Comparison of ENCODE assay signal across 16 cellular contexts in genomic region chr16:3587547-3588110, GRCh38. TPM values are rescaled to one million over a fixed set of nuclear protein-coding genes. Genes with fewer than 3 reads are reported as not detected.
DNase-seq lines count a peak whose midpoint lies in the region; ATAC-seq and TF ChIP-seq lines count a peak whose summit lies in the region.
"Had no signal": no experiment of that assay in that cellular context is flagged by ENCODE, and none has a peak within 500 bp of the region (broad histone marks: within the 10 kb centered on the region; RNA-seq: fewer than 3 reads in every experiment).

No MANE protein-coding gene starts in this region.

- H3K4me1 Mint-ChIP-seq in T-cell, result peaks cover 0 to 4% (median 4%) of the 10 kb centered on the region in 3 donors
- H3K4me1 Mint-ChIP-seq: mesothelial cell of epicardium had no signal

- H3K4me1 ChIP-seq in mesendoderm (ENCODE audit: control insufficient read depth, low read depth, low read length), result no peaks in the 10 kb centered on the region

- H3K27me3 ChIP-seq in H7 (ENCODE audit: control insufficient read depth, insufficient read depth, low read length) (no peaks in the 10 kb centered on the region), mesendoderm (ENCODE audit: insufficient read depth, low read length, poor library complexity) (no peaks in the 10 kb centered on the region)
- H3K27me3 ChIP-seq: right atrium auricular region had no signal

- H2BK120ac ChIP-seq in mesendoderm (ENCODE audit: low read depth, low read length), result no peak overlapping the region

- H2BK15ac ChIP-seq in mesendoderm (replicated peaks; ENCODE audit: low read depth), result no peak overlapping the region

- H3K4me3 Mint-ChIP-seq in T-cell, result no peak overlapping the region
- H3K4me3 Mint-ChIP-seq: activated naive CD8-positive, alpha-beta T cell; mesothelial cell of epicardium had no signal

- TF ChIP-seq POLR2A in NB4 (IDR thresholded peaks at IDR 0.05; ENCODE audit: extremely low read depth, insufficient read length), result no peak

- POLR2A ChIA-PET in T-cell (lab: Charles Lee), result no interaction called here

- ATAC-seq in GM18861 (IDR thresholded peaks at IDR 0.05; ENCODE audit: unreplicated experiment), result peak; percentile 66
- no peak for ATAC-seq in HG03159 (IDR thresholded peaks at IDR 0.05; ENCODE audit: unreplicated experiment)
- no peak for ATAC-seq in T-cell (replicated peaks in 1 of 4)
- ATAC-seq: esophagus mucosa had no signal

- H3K18ac ChIP-seq in mesendoderm (ENCODE audit: low read length), result no peak overlapping the region

- no peak overlapping the region for H3K9ac ChIP-seq in mesendoderm (ENCODE audit: low read length)

- H3K79me2 ChIP-seq in mesendoderm (ENCODE audit: control insufficient read depth, insufficient read depth, low read length), result no peaks in the 10 kb centered on the region

- no peak overlapping the region for H4K5ac ChIP-seq in mesendoderm (ENCODE audit: low read length)

- H4K8ac ChIP-seq in mesendoderm (ENCODE audit: low read depth, low read length), result no peak overlapping the region

- H3K36me3 Mint-ChIP-seq in T-cell, result peaks cover 10% of the 10 kb centered on the region

- no peaks in the 10 kb centered on the region for H3K9me3 Mint-ChIP-seq in T-cell
- H3K9me3 Mint-ChIP-seq: mesothelial cell of epicardium had no signal

- TF ChIP-seq CTCF in NB4 (IDR thresholded peaks at IDR 0.05; ENCODE audit: low read depth, low read length), result no peak

- CTCF ChIA-PET in T-cell (lab: Charles Lee), result no interaction called here

- peak; percentile 62 for DNase-seq in H7
- no peak for DNase-seq in NB4 (ENCODE audit: low read depth)
- DNase-seq in mesendoderm, result peak; percentile 18
- no peak for DNase-seq in T-cell
- no peak for DNase-seq in anterior cingulate cortex (lab: John Stamatoyannopoulos, UW)
- DNase-seq in activated CD4-positive, alpha-beta T cell treated with anti-CD3 and anti-CD28 coated beads for 1 hour, result no peak
- DNase-seq: activated CD4-positive, alpha-beta T cell treated with anti-CD3 and anti-CD28 coated beads, Interleukin-2, amount 50 U/mL, for 1 hour; NCI-H2171; SIG-M5; T1000 had no signal

- no peak overlapping the region for H2AK5ac ChIP-seq in mesendoderm (ENCODE audit: low read length)

- H3K27ac Mint-ChIP-seq in T-cell, result peak overlapping the region in 1 of 2 donors; percentile 40
- H3K27ac Mint-ChIP-seq: activated naive CD8-positive, alpha-beta T cell; mesothelial cell of epicardium had no signal

- no peak overlapping the region for H3K4ac ChIP-seq in mesendoderm (ENCODE audit: low read depth, low read length)

- H3K36me3 ChIP-seq in H7 (replicated peaks; ENCODE audit: control insufficient read depth, insufficient read depth, low read length) (peaks cover 4% of the 10 kb centered on the region), mesendoderm (ENCODE audit: control insufficient read depth, insufficient read depth, low read length) (peaks cover 8% of the 10 kb centered on the region)
- H3K36me3 ChIP-seq: right atrium auricular region had no signal

- H2BK5ac ChIP-seq in mesendoderm (ENCODE audit: low read length), result no peak overlapping the region

- WGBS in mesendoderm (ENCODE audit: extremely low coverage, insufficient coverage, low lambda C conversion rate), result no CpG with 5 or more reads among the region's 15 CpGs

- no peak overlapping the region for H3K4me2 ChIP-seq in mesendoderm (ENCODE audit: low read length)

- H3K79me1 ChIP-seq in mesendoderm (ENCODE audit: low read length), result no peaks in the 10 kb centered on the region

- no peak overlapping the region for H3K23ac ChIP-seq in mesendoderm (ENCODE audit: low read length)

- H3K27ac ChIP-seq in mesendoderm (ENCODE audit: low read depth, low read length), result no peak overlapping the region
- H3K27ac ChIP-seq: right atrium auricular region had no signal

- H3K27me3 Mint-ChIP-seq in T-cell, result no peaks in the 10 kb centered on the region
- H3K27me3 Mint-ChIP-seq: activated naive CD8-positive, alpha-beta T cell had no signal

- H3K56ac ChIP-seq in mesendoderm (ENCODE audit: low read length), result no peak overlapping the region

- H3K4me3 ChIP-seq in H7 (ENCODE audit: insufficient read depth, low read depth, low read length) (no peak overlapping the region), NB4 (ENCODE audit: low read depth, low read length) (peak overlapping the region; percentile 57), mesendoderm (ENCODE audit: low read length) (no peak overlapping the region)
- H3K4me3 ChIP-seq: right atrium auricular region had no signal

RNA-seq across cellular contexts. Expression of gene NLRC3, which starts 10.4 kb away (rescaled TPM):
- 0.03 and 0.11 TPM in 2 replicates for total RNA-seq in H7 (2014; rRNA removed; shearing (Covaris generic))
- 0.25 TPM for polyA plus RNA-seq in mesendoderm (2013, experiment 1 of 2)
- polyA plus RNA-seq in mesendoderm (2013, experiment 2 of 2), result 0.20 TPM
- total RNA-seq in T-cell, result 100 to 1,000 TPM in 3 of 5 donors, 10 to 100 TPM in 2; 75.6 to 178 (median 160) TPM

RNA-seq across cellular contexts. Expression of gene SLX4, which starts 23.8 kb away (rescaled TPM):
- total RNA-seq in H7 (2014; rRNA removed; shearing (Covaris generic)), result 8.4 and 11.3 TPM in 2 replicates
- polyA plus RNA-seq in mesendoderm (2013, experiment 1 of 2), result 4.6 TPM
- polyA plus RNA-seq in mesendoderm (2013, experiment 2 of 2), result 4.7 TPM
- 1 to 10 TPM; 6.3 to 9.4 (median 8.5) TPM for total RNA-seq in T-cell

Comparison
In these comparisons a context has a peak if more than half of its experiments do, and no peak if none do; other contexts are left out.
1. DNase-seq: peak in H7 (single experiment) and mesendoderm (single experiment); none in NB4 (single experiment), T-cell (0 of 34), anterior cingulate cortex (0 of 58) and activated CD4-positive, alpha-beta T cell treated with anti-CD3 and anti-CD28 coated beads for 1 hour (single experiment).
2. RNA of gene NLRC3, which starts 10.4 kb away (total RNA-seq): 75.6 to 178 TPM in T-cell; 0.03 to 0.11 TPM in H7; every median in the first group is over 10 times any median in the second.